ENCODE assay signal across 8 cellular contexts in the genomic region with DNA sequence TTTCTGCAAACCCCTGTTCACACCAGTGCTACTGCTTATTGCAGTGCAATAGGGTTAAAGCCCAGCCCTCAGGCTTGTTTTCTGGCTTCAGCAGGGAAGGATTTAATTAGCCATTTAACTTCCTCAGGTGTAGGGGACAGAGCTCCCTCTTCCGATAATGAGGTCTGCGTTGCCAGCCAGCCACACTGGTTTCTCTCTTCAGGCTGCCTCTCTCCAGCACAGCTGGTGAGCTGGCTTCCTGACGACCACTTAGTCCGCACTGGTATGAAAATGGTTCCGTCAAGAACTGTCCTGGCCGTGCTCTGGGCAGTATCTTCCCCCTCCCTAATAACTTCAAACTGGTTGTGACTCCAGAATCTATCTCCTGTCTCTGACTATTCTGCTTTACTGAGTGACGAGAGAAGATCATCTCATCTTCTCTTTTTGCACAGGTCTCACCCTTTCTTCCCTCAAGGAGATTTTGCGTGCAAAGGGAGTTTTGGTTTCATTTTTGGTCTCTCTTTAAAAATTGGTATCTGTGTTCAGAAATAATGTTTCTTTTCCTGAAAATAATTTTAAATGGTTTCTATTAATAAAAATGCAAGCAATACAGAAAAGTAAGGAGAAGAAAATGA. TPM values are rescaled to one million over a fixed set of nuclear protein-coding genes. Genes with fewer than 3 reads are reported as not detected.
DNase-seq lines count a peak whose midpoint lies in the region; ATAC-seq and TF ChIP-seq lines count a peak whose summit lies in the region.

No MANE protein-coding gene starts in this region.

- H4K20me1 ChIP-seq in OCI-LY7 (ENCODE audit: insufficient read depth, low read length): no peaks in the 10 kb centered on the region

- no peaks in the 10 kb centered on the region for H3K4me1 ChIP-seq in left ventricle myocardium inferior
- no peaks in the 10 kb centered on the region for H3K4me1 ChIP-seq in sigmoid colon
- no peaks in the 10 kb centered on the region for H3K4me1 ChIP-seq in OCI-LY7 (ENCODE audit: insufficient read depth, low read length, poor library complexity, severe bottlenecking)

- H3K9me2 ChIP-seq in OCI-LY7 (ENCODE audit: insufficient read depth, low read length): no peaks in the 10 kb centered on the region

- H3K27ac ChIP-seq in left ventricle myocardium inferior (replicated peaks) (no peak overlapping the region), sigmoid colon (no peak overlapping the region), OCI-LY7 (ENCODE audit: low read depth, low read length, poor library complexity, severe bottlenecking) (no peak overlapping the region)

- H3K4me2 ChIP-seq in OCI-LY7 (ENCODE audit: low read length): no peak overlapping the region

- 5 to 8% methylated on average over 8 of the region's 8 CpGs for WGBS in sigmoid colon, 2 donors

- no peaks in the 10 kb centered on the region for H3K79me2 ChIP-seq in OCI-LY7 (ENCODE audit: insufficient read depth, low read depth, low read length)

- H3K4me3 ChIP-seq in left ventricle myocardium inferior (peak overlapping the region; percentile 57), sigmoid colon (peak overlapping the region; percentile 17 to 52 (median 37)), OCI-LY7 (ENCODE audit: low read depth, low read length, poor library complexity, severe bottlenecking) (no peak overlapping the region)

- H3K27me3 ChIP-seq in left ventricle myocardium inferior (ENCODE audit: low read depth): no peaks in the 10 kb centered on the region
- H3K27me3 ChIP-seq in sigmoid colon: no peaks in the 10 kb centered on the region

- POLR2A ChIA-PET in OCI-LY7 (lab: Charles Lee): interaction anchor here (0.6 to 1.5 kb wide), 2 partner anchors 15 to 1162 kb away, joined by 3 to 4 read pairs; no protein-coding TSS in a partner anchor

- intact Hi-C loops in left ventricle myocardium inferior (cut with micrococcal nuclease) (no loop called here), sigmoid colon (cut with DNase I) (no loop called here), OCI-LY7 (cut with micrococcal nuclease; ENCODE audit: unreplicated experiment) (no loop called here)

- CTCF ChIA-PET in OCI-LY7 (lab: Charles Lee; ENCODE audit: unreplicated experiment): no interaction called here

- H3K36me3 ChIP-seq in left ventricle myocardium inferior: no peaks in the 10 kb centered on the region
- H3K36me3 ChIP-seq in sigmoid colon: no peaks in the 10 kb centered on the region
- no peaks in the 10 kb centered on the region for H3K36me3 ChIP-seq in OCI-LY7 (ENCODE audit: insufficient read depth, low read length)

- no peak overlapping the region for H2AFZ ChIP-seq in OCI-LY7 (ENCODE audit: low read length)

- ATAC-seq in GM19468 (IDR thresholded peaks at IDR 0.05; ENCODE audit: extremely low read depth, unreplicated experiment) (peak; percentile 74), HG03521 (IDR thresholded peaks at IDR 0.05; ENCODE audit: unreplicated experiment) (peak; percentile 77), SK-N-SH treated with all-trans-retinoic acid at 6 μM for 48 hours (peak; percentile 91)

- DNase-seq in DMS53 treated with DMSO at 0.1 percent for 48 hours (lab: John Stamatoyannopoulos, UW; ENCODE audit: unreplicated experiment): peak; percentile 28
- no peak for DNase-seq in left ventricle myocardium inferior
- DNase-seq in sigmoid colon: peak; percentile 48
- DNase-seq in SIG-M5 (lab: John Stamatoyannopoulos, UW): no peak
- DNase-seq in OCI-LY7 (ENCODE audit: low spot score): no peak

- BruUV-seq in OCI-LY7 (replicated peaks; lab: Mats Ljungman, UMichigan): no TSS peak

- TF ChIP-seq POLR2A in sigmoid colon (IDR thresholded peaks at IDR 0.05): no peak

- H3K9me3 ChIP-seq in left ventricle myocardium inferior (replicated peaks) (peaks cover 5% of the 10 kb centered on the region), sigmoid colon (no peaks in the 10 kb centered on the region), OCI-LY7 (ENCODE audit: low read length) (no peaks in the 10 kb centered on the region)

- no peak for TF ChIP-seq CTCF in left ventricle myocardium inferior (IDR thresholded peaks at IDR 0.05; ENCODE audit: borderline replicate concordance)
- TF ChIP-seq CTCF in sigmoid colon (IDR thresholded peaks at IDR 0.05): no peak
- TF ChIP-seq CTCF in OCI-LY7 (conservative IDR thresholded peaks at IDR 0.05; ENCODE audit: low read length): no peak

- TF ChIP-seq EP300 in sigmoid colon (IDR thresholded peaks at IDR 0.05): no peak

TF ChIP-seq in SK-N-SH treated with all-trans-retinoic acid at 6 μM for 48 hours, 23 proteins besides CTCF, POLR2A, EP300 and RAD21:
- TF ChIP-seq BACH2 (CRISPR knock-in tag; IDR thresholded peaks at IDR 0.05; ENCODE audit: borderline replicate concordance): no peak
- no peak for TF ChIP-seq OSR1 (CRISPR knock-in tag; IDR thresholded peaks at IDR 0.05)
- TF ChIP-seq TCF4 (CRISPR knock-in tag; IDR thresholded peaks at IDR 0.05; ENCODE audit: borderline replicate concordance): no peak
- no peak for TF ChIP-seq ZC3H10 (CRISPR knock-in tag; IDR thresholded peaks at IDR 0.05)
- no peak for TF ChIP-seq ZNF8 (CRISPR knock-in tag; IDR thresholded peaks at IDR 0.05)
- TF ChIP-seq ZFP30 (CRISPR knock-in tag; IDR thresholded peaks at IDR 0.05): no peak
- TF ChIP-seq GLIS3 (CRISPR knock-in tag; IDR thresholded peaks at IDR 0.05): no peak
- no peak for TF ChIP-seq RARB (CRISPR knock-in tag; IDR thresholded peaks at IDR 0.05)
- no peak for TF ChIP-seq ZFP3 (CRISPR knock-in tag; IDR thresholded peaks at IDR 0.05)
- no peak for TF ChIP-seq PATZ1 (CRISPR knock-in tag; IDR thresholded peaks at IDR 0.05; ENCODE audit: borderline replicate concordance)
- no peak for TF ChIP-seq ZNF70 (CRISPR knock-in tag; IDR thresholded peaks at IDR 0.05)
- no peak for TF ChIP-seq SNAI2 (CRISPR knock-in tag; IDR thresholded peaks at IDR 0.05)

RNA-seq across cellular contexts. Expression of gene CNTN5, which starts 49.2 kb away (rescaled TPM):
- 0.36 TPM for total RNA-seq in left ventricle myocardium inferior
- total RNA-seq in sigmoid colon: under 1 TPM; 0.14 to 0.36 (median 0.22) TPM
- under 1 TPM in 1 of 3 donors, not detected in 2; 0.13 TPM for polyA plus RNA-seq in sigmoid colon
- total RNA-seq in OCI-LY7 (2014; rRNA removed; shearing (Covaris generic)): not detected in 2 replicates
- total RNA-seq in OCI-LY7 (2022): not detected in 2 replicates

Comparison
In these comparisons a context has a peak if more than half of its experiments do, and no peak if none do; other contexts are left out.
1. DNase-seq: peak in DMS53 treated with DMSO at 0.1 percent for 48 hours (single experiment) and sigmoid colon (single experiment); none in left ventricle myocardium inferior (single experiment), SIG-M5 (single experiment) and OCI-LY7 (single experiment).
2. Peak in every context shown above with its lines, with median percentiles within 50 percentile points of each other: ATAC-seq.